13 cellular contexts compared by ENCODE assay signal in the genomic region with DNA sequence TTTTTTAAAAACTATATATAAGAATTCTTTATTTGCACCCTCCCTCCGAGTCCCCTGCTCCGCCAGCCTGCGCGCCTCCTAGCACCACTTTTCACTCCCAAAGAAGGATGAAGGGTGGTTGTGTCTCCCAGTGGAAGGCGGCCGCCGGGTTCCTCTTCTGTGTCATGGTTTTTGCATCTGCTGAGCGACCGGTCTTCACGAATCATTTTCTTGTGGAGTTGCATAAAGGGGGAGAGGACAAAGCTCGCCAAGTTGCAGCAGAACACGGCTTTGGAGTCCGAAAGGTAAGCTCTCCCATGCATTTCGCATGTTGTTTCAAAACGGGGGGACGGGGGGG. TPM values are rescaled to one million over a fixed set of nuclear protein-coding genes. Genes with fewer than 3 reads are reported as not detected.
DNase-seq lines count a peak whose midpoint lies in the region; ATAC-seq, FAIRE-seq and TF ChIP-seq lines count a peak whose summit lies in the region.
"Had no signal": no experiment of that assay in that cellular context is flagged by ENCODE, and none has a peak within 500 bp of the region (broad histone marks: within the 10 kb centered on the region; RNA-seq: fewer than 3 reads in every experiment).

No MANE protein-coding gene starts in this region.

- H3K27me3 Mint-ChIP-seq in activated naive CD8-positive, alpha-beta T cell treated with anti-CD3 and anti-CD28 coated beads, Interleukin-2, amount 50 U/mL, for 24 hours = peaks cover 58% of the 10 kb centered on the region

- H3K27ac Mint-ChIP-seq in activated naive CD8-positive, alpha-beta T cell treated with anti-CD3 and anti-CD28 coated beads, Interleukin-2, amount 50 U/mL, for 24 hours = no peak overlapping the region
- H3K27ac Mint-ChIP-seq: activated CD8-positive, alpha-beta T cell treated with anti-CD3 and anti-CD28 coated beads for 36 hours had no signal

- H3K27me3 ChIP-seq in HUES48 (ENCODE audit: control insufficient read depth, insufficient read depth, low read length) (peaks cover 69% of the 10 kb centered on the region), iPS-15b (ENCODE audit: control insufficient read depth, insufficient read depth, low read length) (peaks cover 57% of the 10 kb centered on the region), skeletal muscle satellite cell (ENCODE audit: control insufficient read depth, insufficient read depth, low read length) (peaks cover 53% of the 10 kb centered on the region)

- FAIRE-seq in GM12892 (lab: Jason Lieb, UNC) = no peak
- FAIRE-seq: endothelial cell of umbilical vein, GM12891, HTR-8/SVneo had no signal

- H3K9me3 ChIP-seq in HUES48 (ENCODE audit: control insufficient read depth, insufficient read depth, low read length) (no peaks in the 10 kb centered on the region), iPS-15b (ENCODE audit: control insufficient read depth, insufficient read depth, low read length) (no peaks in the 10 kb centered on the region), skeletal muscle satellite cell (replicated peaks; ENCODE audit: low read length) (no peaks in the 10 kb centered on the region)

- no peak overlapping the region for H3K4me3 Mint-ChIP-seq in activated naive CD8-positive, alpha-beta T cell treated with anti-CD3 and anti-CD28 coated beads, Interleukin-2, amount 50 U/mL, for 24 hours
- H3K4me3 Mint-ChIP-seq: activated CD8-positive, alpha-beta T cell treated with anti-CD3 and anti-CD28 coated beads for 36 hours had no signal

- H3K9ac ChIP-seq in HUES48 (ENCODE audit: low read depth, low read length) (no peak overlapping the region), iPS-15b (ENCODE audit: low read depth, low read length) (no peak overlapping the region), skeletal muscle satellite cell (ENCODE audit: low read depth, low read length) (no peak overlapping the region)

- no peaks in the 10 kb centered on the region for H3K9me3 Mint-ChIP-seq in activated naive CD8-positive, alpha-beta T cell treated with anti-CD3 and anti-CD28 coated beads, Interleukin-2, amount 50 U/mL, for 24 hours
- H3K9me3 Mint-ChIP-seq: activated CD8-positive, alpha-beta T cell treated with anti-CD3 and anti-CD28 coated beads for 36 hours had no signal

- DNase-seq in NCI-H1930 (lab: John Stamatoyannopoulos, UW) (no peak), GM12892 (ENCODE audit: insufficient read length) (no peak)
- DNase-seq in activated naive CD8-positive, alpha-beta T cell treated with anti-CD3 and anti-CD28 coated beads, Interleukin-2, amount 50 U/mL, for 24 hours = no peak
- DNase-seq: activated CD8-positive, alpha-beta T cell treated with anti-CD3 and anti-CD28 coated beads for 36 hours had no signal

- no peaks in the 10 kb centered on the region for H3K4me1 Mint-ChIP-seq in activated naive CD8-positive, alpha-beta T cell treated with anti-CD3 and anti-CD28 coated beads, Interleukin-2, amount 50 U/mL, for 24 hours

- H3K4me3 ChIP-seq in HUES48 (ENCODE audit: low read depth, low read length) (peak overlapping the region; percentile 62), iPS-15b (ENCODE audit: low read depth, low read length) (peak overlapping the region; percentile 53), skeletal muscle satellite cell (ENCODE audit: low read length) (no peak overlapping the region)

- no peaks in the 10 kb centered on the region for H3K36me3 Mint-ChIP-seq in activated naive CD8-positive, alpha-beta T cell treated with anti-CD3 and anti-CD28 coated beads, Interleukin-2, amount 50 U/mL, for 24 hours (ENCODE audit: low read depth)

- no peaks in the 10 kb centered on the region for H3K36me3 ChIP-seq in HUES48 (ENCODE audit: control insufficient read depth, insufficient read depth, low read length)
- H3K36me3 ChIP-seq in iPS-15b (ENCODE audit: control insufficient read depth, insufficient read depth, low read length) = no peaks in the 10 kb centered on the region
- H3K36me3 ChIP-seq in skeletal muscle satellite cell (ENCODE audit: insufficient read depth, low read length) = no peaks in the 10 kb centered on the region

- H3K4me2 ChIP-seq in skeletal muscle satellite cell (ENCODE audit: low read length) = peak overlapping the region; percentile 41

- ATAC-seq in SK-N-SH treated with all-trans-retinoic acid at 6 μM for 48 hours (peak; percentile 25; the same call in 1 of the 3 replicates), HG02642 (IDR thresholded peaks at IDR 0.05; ENCODE audit: poor library complexity, unreplicated experiment) (no peak)
- no peak for ATAC-seq in activated naive CD8-positive, alpha-beta T cell treated with anti-CD3 and anti-CD28 coated beads, Interleukin-2, amount 50 U/mL, for 24 hours
- ATAC-seq: activated CD8-positive, alpha-beta T cell treated with anti-CD3 and anti-CD28 coated beads for 36 hours had no signal

- no peak for TF ChIP-seq POLR2A in GM12892 (IDR thresholded peaks at IDR 0.05; ENCODE audit: low read depth, low read length)

- peaks cover 17% of the 10 kb centered on the region for H3K4me1 ChIP-seq in HUES48 (ENCODE audit: control insufficient read depth, insufficient read depth, low read length)
- peaks cover 9% of the 10 kb centered on the region for H3K4me1 ChIP-seq in iPS-15b (ENCODE audit: control insufficient read depth, insufficient read depth, low read length)
- H3K4me1 ChIP-seq in skeletal muscle satellite cell (ENCODE audit: control insufficient read depth, insufficient read depth, low read length) = no peaks in the 10 kb centered on the region

- no peak overlapping the region for H3K27ac ChIP-seq in HUES48 (ENCODE audit: low read depth, low read length)

TF ChIP-seq in SK-N-SH treated with all-trans-retinoic acid at 6 μM for 48 hours, 23 proteins besides CTCF, POLR2A, EP300 and RAD21 (continues in another document):
- TF ChIP-seq OSR1 (CRISPR knock-in tag; IDR thresholded peaks at IDR 0.05) (no peak), ZFP3 (CRISPR knock-in tag; IDR thresholded peaks at IDR 0.05) (no peak), CSDC2 (CRISPR knock-in tag; IDR thresholded peaks at IDR 0.05) (no peak), ESRRG (CRISPR knock-in tag; IDR thresholded peaks at IDR 0.05) (no peak), TOX (CRISPR knock-in tag; IDR thresholded peaks at IDR 0.05; ENCODE audit: borderline replicate concordance) (no peak), ZNF8 (CRISPR knock-in tag; IDR thresholded peaks at IDR 0.05) (no peak), TCF4 (CRISPR knock-in tag; IDR thresholded peaks at IDR 0.05; ENCODE audit: borderline replicate concordance) (no peak), ZFP30 (CRISPR knock-in tag; IDR thresholded peaks at IDR 0.05) (no peak), RARB (CRISPR knock-in tag; IDR thresholded peaks at IDR 0.05) (no peak), PPARA (CRISPR knock-in tag; IDR thresholded peaks at IDR 0.05; ENCODE audit: borderline replicate concordance) (no peak)
- TF ChIP-seq, protein P1, sequence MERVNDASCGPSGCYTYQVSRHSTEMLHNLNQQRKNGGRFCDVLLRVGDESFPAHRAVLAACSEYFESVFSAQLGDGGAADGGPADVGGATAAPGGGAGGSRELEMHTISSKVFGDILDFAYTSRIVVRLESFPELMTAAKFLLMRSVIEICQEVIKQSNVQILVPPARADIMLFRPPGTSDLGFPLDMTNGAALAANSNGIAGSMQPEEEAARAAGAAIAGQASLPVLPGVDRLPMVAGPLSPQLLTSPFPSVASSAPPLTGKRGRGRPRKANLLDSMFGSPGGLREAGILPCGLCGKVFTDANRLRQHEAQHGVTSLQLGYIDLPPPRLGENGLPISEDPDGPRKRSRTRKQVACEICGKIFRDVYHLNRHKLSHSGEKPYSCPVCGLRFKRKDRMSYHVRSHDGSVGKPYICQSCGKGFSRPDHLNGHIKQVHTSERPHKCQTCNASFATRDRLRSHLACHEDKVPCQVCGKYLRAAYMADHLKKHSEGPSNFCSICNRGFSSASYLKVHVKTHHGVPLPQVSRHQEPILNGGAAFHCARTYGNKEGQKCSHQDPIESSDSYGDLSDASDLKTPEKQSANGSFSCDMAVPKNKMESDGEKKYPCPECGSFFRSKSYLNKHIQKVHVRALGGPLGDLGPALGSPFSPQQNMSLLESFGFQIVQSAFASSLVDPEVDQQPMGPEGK (CRISPR knock-in tag; IDR thresholded peaks at IDR 0.05; ENCODE audit: borderline replicate concordance) = no peak
- TF ChIP-seq, protein P2, sequence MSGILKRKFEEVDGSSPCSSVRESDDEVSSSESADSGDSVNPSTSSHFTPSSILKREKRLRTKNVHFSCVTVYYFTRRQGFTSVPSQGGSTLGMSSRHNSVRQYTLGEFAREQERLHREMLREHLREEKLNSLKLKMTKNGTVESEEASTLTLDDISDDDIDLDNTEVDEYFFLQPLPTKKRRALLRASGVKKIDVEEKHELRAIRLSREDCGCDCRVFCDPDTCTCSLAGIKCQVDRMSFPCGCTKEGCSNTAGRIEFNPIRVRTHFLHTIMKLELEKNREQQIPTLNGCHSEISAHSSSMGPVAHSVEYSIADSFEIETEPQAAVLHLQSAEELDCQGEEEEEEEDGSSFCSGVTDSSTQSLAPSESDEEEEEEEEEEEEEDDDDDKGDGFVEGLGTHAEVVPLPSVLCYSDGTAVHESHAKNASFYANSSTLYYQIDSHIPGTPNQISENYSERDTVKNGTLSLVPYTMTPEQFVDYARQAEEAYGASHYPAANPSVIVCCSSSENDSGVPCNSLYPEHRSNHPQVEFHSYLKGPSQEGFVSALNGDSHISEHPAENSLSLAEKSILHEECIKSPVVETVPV (CRISPR knock-in tag; IDR thresholded peaks at IDR 0.05) = no peak
- TF ChIP-seq, protein P3, sequence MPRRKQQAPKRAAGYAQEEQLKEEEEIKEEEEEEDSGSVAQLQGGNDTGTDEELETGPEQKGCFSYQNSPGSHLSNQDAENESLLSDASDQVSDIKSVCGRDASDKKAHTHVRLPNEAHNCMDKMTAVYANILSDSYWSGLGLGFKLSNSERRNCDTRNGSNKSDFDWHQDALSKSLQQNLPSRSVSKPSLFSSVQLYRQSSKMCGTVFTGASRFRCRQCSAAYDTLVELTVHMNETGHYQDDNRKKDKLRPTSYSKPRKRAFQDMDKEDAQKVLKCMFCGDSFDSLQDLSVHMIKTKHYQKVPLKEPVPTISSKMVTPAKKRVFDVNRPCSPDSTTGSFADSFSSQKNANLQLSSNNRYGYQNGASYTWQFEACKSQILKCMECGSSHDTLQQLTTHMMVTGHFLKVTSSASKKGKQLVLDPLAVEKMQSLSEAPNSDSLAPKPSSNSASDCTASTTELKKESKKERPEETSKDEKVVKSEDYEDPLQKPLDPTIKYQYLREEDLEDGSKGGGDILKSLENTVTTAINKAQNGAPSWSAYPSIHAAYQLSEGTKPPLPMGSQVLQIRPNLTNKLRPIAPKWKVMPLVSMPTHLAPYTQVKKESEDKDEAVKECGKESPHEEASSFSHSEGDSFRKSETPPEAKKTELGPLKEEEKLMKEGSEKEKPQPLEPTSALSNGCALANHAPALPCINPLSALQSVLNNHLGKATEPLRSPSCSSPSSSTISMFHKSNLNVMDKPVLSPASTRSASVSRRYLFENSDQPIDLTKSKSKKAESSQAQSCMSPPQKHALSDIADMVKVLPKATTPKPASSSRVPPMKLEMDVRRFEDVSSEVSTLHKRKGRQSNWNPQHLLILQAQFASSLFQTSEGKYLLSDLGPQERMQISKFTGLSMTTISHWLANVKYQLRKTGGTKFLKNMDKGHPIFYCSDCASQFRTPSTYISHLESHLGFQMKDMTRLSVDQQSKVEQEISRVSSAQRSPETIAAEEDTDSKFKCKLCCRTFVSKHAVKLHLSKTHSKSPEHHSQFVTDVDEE (CRISPR knock-in tag; IDR thresholded peaks at IDR 0.05) = no peak

RNA-seq across cellular contexts. Expression of a gene that starts 0.3 kb away (rescaled TPM):
- not detected in 2 replicates for total RNA-seq in skeletal muscle satellite cell (2012; rRNA removed)
- polyA plus RNA-seq in GM12892 (2012; ENCODE audit: missing spikeins) = not detected
- total RNA-seq: activated CD8-positive, alpha-beta T cell treated with anti-CD3 and anti-CD28 coated beads for 36 hours; endothelial cell of umbilical vein; osteocyte had no signal
- polyA plus RNA-seq: endothelial cell of umbilical vein had no signal
